ENCODE assay signal across 12 cellular contexts in the genomic region with DNA sequence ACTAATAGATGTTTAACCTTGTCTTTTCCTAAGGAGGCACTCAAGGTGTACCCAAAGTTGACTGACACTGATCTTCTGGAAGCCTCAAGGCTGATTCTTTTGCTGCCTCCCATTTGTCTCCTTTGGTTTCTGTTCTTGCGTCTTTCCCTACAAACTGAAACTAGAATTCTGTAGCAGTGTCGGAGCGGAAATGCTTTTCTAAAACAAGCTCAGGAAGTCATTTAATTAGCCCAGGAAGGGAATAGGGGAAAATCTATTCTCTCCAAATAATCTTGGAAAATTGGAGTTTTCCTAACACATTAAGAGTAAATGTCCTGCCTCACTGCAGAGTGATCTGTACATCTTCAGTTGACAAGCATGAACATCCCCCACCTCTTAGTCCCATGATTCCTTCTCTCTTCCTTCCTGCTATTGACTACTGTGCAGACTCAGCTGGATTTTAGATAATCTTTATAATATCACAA.
DNase-seq lines count a peak whose midpoint lies in the region; ATAC-seq and TF ChIP-seq lines count a peak whose summit lies in the region.
"Had no signal": no experiment of that assay in that cellular context is flagged by ENCODE, and none has a peak within 500 bp of the region (broad histone marks: within the 10 kb centered on the region; RNA-seq: fewer than 3 reads in every experiment).

No MANE protein-coding gene starts in this region.

- H3K27me3 ChIP-seq in left ventricle myocardium inferior (ENCODE audit: low read depth) (no peaks in the 10 kb centered on the region), brain microvascular endothelial cell (replicated peaks) (no peaks in the 10 kb centered on the region), upper lobe of right lung (no peaks in the 10 kb centered on the region), foreskin keratinocyte (no peaks in the 10 kb centered on the region)
- H3K27me3 ChIP-seq: ascending aorta had no signal

- DNase-seq in left ventricle myocardium inferior (no peak), left cardiac atrium (no peak), brain microvascular endothelial cell (no peak), memory B cell (ENCODE audit: low spot score in 2 of 2) (no peak), upper lobe of right lung (no peak), AG20443 (ENCODE audit: low spot score) (no peak), foreskin keratinocyte (no peak)
- DNase-seq: NCI-H2171 treated with DMSO at 0.1 percent for 48 hours, SIG-M5 had no signal

- H3K9me3 ChIP-seq in left ventricle myocardium inferior (replicated peaks): no peaks in the 10 kb centered on the region
- H3K9me3 ChIP-seq in upper lobe of right lung: no peaks in the 10 kb centered on the region
- H3K9me3 ChIP-seq: ascending aorta had no signal

- H3K4me1 ChIP-seq in left ventricle myocardium inferior: peaks cover 50% of the 10 kb centered on the region
- H3K4me1 ChIP-seq in upper lobe of right lung: peaks cover 37% of the 10 kb centered on the region
- H3K4me1 ChIP-seq in foreskin keratinocyte: peaks cover 10% of the 10 kb centered on the region
- H3K4me1 ChIP-seq: ascending aorta had no signal

- H3K36me3 ChIP-seq in left ventricle myocardium inferior (peaks cover 44% of the 10 kb centered on the region), brain microvascular endothelial cell (replicated peaks) (no peaks in the 10 kb centered on the region), upper lobe of right lung (no peaks in the 10 kb centered on the region)

- intact Hi-C loops in left ventricle myocardium inferior (cut with micrococcal nuclease) (no loop called here), left cardiac atrium (cut with DNase I) (no loop called here), upper lobe of right lung (cut with DNase I) (no loop called here)

- peak overlapping the region; percentile 27 for H3K4me3 ChIP-seq in left ventricle myocardium inferior
- no peak overlapping the region for H3K4me3 ChIP-seq in brain microvascular endothelial cell (ENCODE audit: low read depth, low read length)
- H3K4me3 ChIP-seq in upper lobe of right lung: no peak overlapping the region
- H3K4me3 ChIP-seq: ascending aorta had no signal

- no peaks in the 10 kb centered on the region for H3K27me3 Mint-ChIP-seq in memory B cell

- H3K27ac ChIP-seq in left ventricle myocardium inferior (replicated peaks): peak overlapping the region; percentile 85
- H3K27ac ChIP-seq in brain microvascular endothelial cell: peak overlapping the region; percentile 23
- H3K27ac ChIP-seq in upper lobe of right lung: peak overlapping the region; percentile 63
- no peak overlapping the region for H3K27ac ChIP-seq in foreskin keratinocyte
- H3K27ac ChIP-seq: ascending aorta had no signal

- no peak for TF ChIP-seq CTCF in left ventricle myocardium inferior (IDR thresholded peaks at IDR 0.05; ENCODE audit: borderline replicate concordance)
- no peak for TF ChIP-seq CTCF in brain microvascular endothelial cell (IDR thresholded peaks at IDR 0.05; ENCODE audit: low read depth, low read length, missing control alignments)
- TF ChIP-seq CTCF in upper lobe of right lung (IDR thresholded peaks at IDR 0.05): no peak
- TF ChIP-seq CTCF in foreskin keratinocyte (conservative IDR thresholded peaks at IDR 0.05): no peak

- H3K4me1 Mint-ChIP-seq in memory B cell: peaks cover 25% of the 10 kb centered on the region

- ATAC-seq in left cardiac atrium (no peak), memory B cell (ENCODE audit: low read depth) (no peak), upper lobe of right lung (no peak), GM21619 (IDR thresholded peaks at IDR 0.05; ENCODE audit: unreplicated experiment) (no peak), foreskin keratinocyte (no peak)
- ATAC-seq: HCT116 had no signal

- H3K4me3 Mint-ChIP-seq in memory B cell: no peak overlapping the region

- in situ Hi-C loops in brain microvascular endothelial cell (cut with HindIII; ENCODE audit: low pct_ligation_motif_present, low sequenced_read_pairs): no loop called here

- H3K9me3 Mint-ChIP-seq in memory B cell: no peaks in the 10 kb centered on the region

- peak overlapping the region; percentile 97 for H3K27ac Mint-ChIP-seq in memory B cell

- peaks cover 4% of the 10 kb centered on the region for H3K36me3 Mint-ChIP-seq in memory B cell
